ENCODE assay signal across 8 cellular contexts in the genomic region with DNA sequence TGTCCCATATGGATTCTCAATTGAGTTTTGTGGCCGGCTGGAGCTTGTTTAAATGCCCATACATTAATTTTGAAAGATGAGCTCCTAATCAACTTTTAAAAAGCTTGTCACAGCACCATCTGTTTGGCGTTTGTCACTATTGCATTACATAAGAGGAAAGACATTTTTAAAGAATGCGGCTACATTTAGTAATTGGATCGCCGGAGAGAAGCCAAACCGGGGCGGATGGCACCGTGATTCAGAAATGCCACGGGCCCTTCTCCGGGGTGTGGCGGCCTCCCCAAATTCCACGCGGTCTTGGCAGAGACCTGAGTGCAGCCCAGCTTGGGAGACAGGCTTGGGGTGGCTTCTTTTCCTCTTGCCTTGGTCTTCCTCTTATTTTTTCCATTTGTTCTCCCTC.
A peak's percentile ranks its signal among the peaks of the same experiment; 100 is the strongest.
DNase-seq lines count a peak whose midpoint lies in the region; ATAC-seq and TF ChIP-seq lines count a peak whose summit lies in the region.
"Had no signal": no experiment of that assay in that cellular context is flagged by ENCODE, and none has a peak within 500 bp of the region (broad histone marks: within the 10 kb centered on the region; RNA-seq: fewer than 3 reads in every experiment).

No MANE protein-coding gene starts in this region.

- no peak for TF ChIP-seq POLR2A in breast epithelium (IDR thresholded peaks at IDR 0.05)

- no peak overlapping the region for H3K4me3 Mint-ChIP-seq in activated CD4-positive, alpha-beta T cell treated with anti-CD3 and anti-CD28 coated beads, Interleukin-2, amount 10 ng/mL, durations not matched to agents 7 days and 5 days
- H3K4me3 Mint-ChIP-seq in T-helper 17 cell, result no peak overlapping the region

- H3K9me3 Mint-ChIP-seq in activated CD4-positive, alpha-beta T cell treated with anti-CD3 and anti-CD28 coated beads, Interleukin-2, amount 10 ng/mL, durations not matched to agents 7 days and 5 days, result no peaks in the 10 kb centered on the region

- ATAC-seq in T-helper 17 cell, result no peak

- peak overlapping the region; percentile 45 to 83 for H3K27ac ChIP-seq in breast epithelium

- no peaks in the 10 kb centered on the region for H3K27me3 ChIP-seq in MG63
- H3K27me3 ChIP-seq in breast epithelium, result no peaks in the 10 kb centered on the region

- H3K36me3 Mint-ChIP-seq in activated CD4-positive, alpha-beta T cell treated with anti-CD3 and anti-CD28 coated beads, Interleukin-2, amount 10 ng/mL, durations not matched to agents 7 days and 5 days (ENCODE audit: low read depth), result no peaks in the 10 kb centered on the region
- no peaks in the 10 kb centered on the region for H3K36me3 Mint-ChIP-seq in T-helper 17 cell (ENCODE audit: low read depth)

- H3K4me1 Mint-ChIP-seq in activated CD4-positive, alpha-beta T cell treated with anti-CD3 and anti-CD28 coated beads, Interleukin-2, amount 10 ng/mL, durations not matched to agents 7 days and 5 days, result no peaks in the 10 kb centered on the region
- peaks cover 8% of the 10 kb centered on the region for H3K4me1 Mint-ChIP-seq in T-helper 17 cell

- H3K36me3 ChIP-seq in MG63 (no peaks in the 10 kb centered on the region), breast epithelium (no peaks in the 10 kb centered on the region)

- CTCF ChIA-PET in activated CD4-positive, alpha-beta T cell treated with anti-CD3 and anti-CD28 coated beads, Interleukin-2, amount 10 ng/mL, durations not matched to agents 7 days and 5 days (lab: Charles Lee), result interaction anchor here (1.4 to 1.7 kb wide), 2 partner anchors 11 to 138 kb away, joined by 3 to 4 read pairs; no protein-coding TSS in a partner anchor

- POLR2A ChIA-PET in activated CD4-positive, alpha-beta T cell treated with anti-CD3 and anti-CD28 coated beads, Interleukin-2, amount 10 ng/mL, durations not matched to agents 7 days and 5 days (lab: Charles Lee), result no interaction called here

- DNase-seq in MG63 (peak; percentile 96), breast epithelium (ENCODE audit: low spot score in 2 of 2) (peak; percentile 64 to 82), left kidney (ENCODE audit: low read depth, low spot score) (peak; percentile 12), KG1 (lab: John Stamatoyannopoulos, UW) (no peak), NCI-H69 (lab: John Stamatoyannopoulos, UW) (no peak), T-helper 17 cell (no peak)
- DNase-seq in activated CD4-positive, alpha-beta T cell treated with anti-CD3 and anti-CD28 coated beads, Interleukin-2, amount 10 ng/mL, durations not matched to agents 7 days and 5 days, result no peak
- DNase-seq: NCI-H1436 had no signal

- H3K9me3 ChIP-seq in MG63 (no peaks in the 10 kb centered on the region), breast epithelium (no peaks in the 10 kb centered on the region), T-helper 17 cell (ENCODE audit: control insufficient read depth, low read length, poor library complexity, severe bottlenecking) (no peaks in the 10 kb centered on the region)

- intact Hi-C loops in breast epithelium (cut with DNase I; ENCODE audit: low total_unique reads), result no loop called here

- H3K4me1 ChIP-seq in breast epithelium, result no peaks in the 10 kb centered on the region

- peaks cover 25% of the 10 kb centered on the region for H3K27me3 Mint-ChIP-seq in activated CD4-positive, alpha-beta T cell treated with anti-CD3 and anti-CD28 coated beads, Interleukin-2, amount 10 ng/mL, durations not matched to agents 7 days and 5 days
- H3K27me3 Mint-ChIP-seq in T-helper 17 cell, result peaks cover 35% of the 10 kb centered on the region

- TF ChIP-seq CTCF in breast epithelium (IDR thresholded peaks at IDR 0.05), result no peak

- no peak overlapping the region for H3K4me3 ChIP-seq in MG63
- H3K4me3 ChIP-seq in breast epithelium, result peak overlapping the region in 1 of 3 donors; percentile 6

- H3K27ac Mint-ChIP-seq in activated CD4-positive, alpha-beta T cell treated with anti-CD3 and anti-CD28 coated beads, Interleukin-2, amount 10 ng/mL, durations not matched to agents 7 days and 5 days, result no peak overlapping the region
- H3K27ac Mint-ChIP-seq in T-helper 17 cell, result no peak overlapping the region

Comparison
In these comparisons a context has a peak if more than half of its experiments do, and no peak if none do; other contexts are left out.
1. DNase-seq: peak in MG63 (single experiment), breast epithelium (2 of 2) and left kidney (single experiment); none in KG1 (single experiment), activated CD4-positive, alpha-beta T cell treated with anti-CD3 and anti-CD28 coated beads, Interleukin-2, amount 10 ng/mL, durations not matched to agents 7 days and 5 days (single experiment), NCI-H69 (single experiment) and T-helper 17 cell (0 of 3).